16 cellular contexts compared by ENCODE assay signal in genomic region chr1:107171378-107171777, GRCh38. TPM values are rescaled to one million over a fixed set of nuclear protein-coding genes. Genes with fewer than 3 reads are reported as not detected.
DNase-seq lines count a peak whose midpoint lies in the region; ATAC-seq and TF ChIP-seq lines count a peak whose summit lies in the region.
"Had no signal": no experiment of that assay in that cellular context is flagged by ENCODE, and none has a peak within 500 bp of the region (broad histone marks: within the 10 kb centered on the region; RNA-seq: fewer than 3 reads in every experiment).

No MANE protein-coding gene starts in this region.

- H3K9me2 ChIP-seq in GM23338 (ENCODE audit: insufficient read depth), result no peaks in the 10 kb centered on the region

- no peaks in the 10 kb centered on the region for H3K27me3 Mint-ChIP-seq in GM23338 (ENCODE audit: insufficient read depth, low read depth, poor library complexity)
- peaks cover 2% of the 10 kb centered on the region for H3K27me3 Mint-ChIP-seq in chondrocyte (ENCODE audit: low read depth)

- ATAC-seq in GM23338 (peak; percentile 41; the same call in 2 of the 3 replicates), GM21526 (IDR thresholded peaks at IDR 0.05; ENCODE audit: low FRiP score, unreplicated experiment) (no peak)

- TF ChIP-seq CTCF in GM23338 (conservative IDR thresholded peaks at IDR 0.05; ENCODE audit: low read depth in 2 of 2), result no peak
- no peak for TF ChIP-seq CTCF in astrocyte of the cerebellum (IDR thresholded peaks at IDR 0.05; ENCODE audit: low read depth, low read length, missing control alignments)
- no peak for TF ChIP-seq CTCF in smooth muscle cell (IDR thresholded peaks at IDR 0.05; ENCODE audit: borderline replicate concordance, insufficient read depth, poor library complexity, severe bottlenecking)
- no peak for TF ChIP-seq CTCF in thyroid gland (IDR thresholded peaks at IDR 0.05)
- TF ChIP-seq CTCF in chondrocyte (IDR thresholded peaks at IDR 0.05), result no peak

- H3K4me3 ChIP-seq in GM23338, result no peak overlapping the region
- H3K4me3 ChIP-seq in astrocyte of the cerebellum (ENCODE audit: low read depth, low read length), result no peak overlapping the region
- H3K4me3 ChIP-seq in smooth muscle cell, result no peak overlapping the region
- H3K4me3 ChIP-seq in thyroid gland (replicated peaks in 1 of 3), result no peak overlapping the region
- H3K4me3 ChIP-seq: SJSA1 had no signal

- no peaks in the 10 kb centered on the region for H3K36me3 Mint-ChIP-seq in GM23338 (ENCODE audit: low read depth)
- no peaks in the 10 kb centered on the region for H3K36me3 Mint-ChIP-seq in chondrocyte (ENCODE audit: low read depth)

- H3F3A ChIP-seq in GM23338 (replicated peaks; ENCODE audit: low read depth) (no peaks in the 10 kb centered on the region), smooth muscle cell (ENCODE audit: low read depth) (no peaks in the 10 kb centered on the region)

- in situ Hi-C loops in astrocyte of the cerebellum (cut with HindIII; ENCODE audit: low sequenced_read_pairs), result no loop called here

- no peak overlapping the region for H3K9ac ChIP-seq in smooth muscle cell (ENCODE audit: low read depth)

- no peak overlapping the region for H3K4me2 ChIP-seq in GM23338
- peak overlapping the region; percentile 59 for H3K4me2 ChIP-seq in smooth muscle cell

- H3K27me3 ChIP-seq in GM23338 (ENCODE audit: insufficient read depth), result no peaks in the 10 kb centered on the region
- H3K27me3 ChIP-seq in smooth muscle cell (ENCODE audit: low read depth), result no peaks in the 10 kb centered on the region
- no peaks in the 10 kb centered on the region for H3K27me3 ChIP-seq in thyroid gland
- H3K27me3 ChIP-seq: SJSA1 had no signal

- H3K4me3 Mint-ChIP-seq in GM23338 (no peak overlapping the region), chondrocyte (ENCODE audit: unreplicated experiment) (no peak overlapping the region)
- H3K4me3 Mint-ChIP-seq: H9 had no signal

- H3K79me2 ChIP-seq in GM23338 (replicated peaks; ENCODE audit: insufficient read depth) (no peaks in the 10 kb centered on the region), smooth muscle cell (ENCODE audit: low read depth) (no peaks in the 10 kb centered on the region)

- H3K9me3 ChIP-seq in smooth muscle cell (replicated peaks; ENCODE audit: low read depth) (no peaks in the 10 kb centered on the region), thyroid gland (no peaks in the 10 kb centered on the region)
- H3K9me3 ChIP-seq: SJSA1 had no signal

- TF ChIP-seq POLR2A in thyroid gland (IDR thresholded peaks at IDR 0.05), result no peak

- 53% methylated on average over 5 of the region's 5 CpGs for WGBS in smooth muscle cell (ENCODE audit: low lambda C conversion rate)
- 76 to 81% methylated on average over 5 of the region's 5 CpGs for WGBS in thyroid gland, 2 donors

- no peaks in the 10 kb centered on the region for H4K20me1 ChIP-seq in GM23338 (replicated peaks; ENCODE audit: insufficient read depth)
- H4K20me1 ChIP-seq in smooth muscle cell (ENCODE audit: low read depth), result no peaks in the 10 kb centered on the region

- H2AFZ ChIP-seq in GM23338 (peak overlapping the region; percentile 16; the same call in 1 of the 2 replicates), smooth muscle cell (ENCODE audit: low read depth) (peak overlapping the region; percentile 45)

- H3K27ac Mint-ChIP-seq in GM23338 (no peak overlapping the region; the same call in 1 of the 2 replicates), chondrocyte (ENCODE audit: unreplicated experiment) (no peak overlapping the region)

- H3K4me1 Mint-ChIP-seq in GM23338 (peaks cover 26% of the 10 kb centered on the region), chondrocyte (ENCODE audit: low read depth) (no peaks in the 10 kb centered on the region)

- H3K27ac ChIP-seq in GM23338 (ENCODE audit: low read depth) (no peak overlapping the region), smooth muscle cell (ENCODE audit: low read depth) (peak overlapping the region; percentile 40), thyroid gland (no peak overlapping the region)
- H3K27ac ChIP-seq: SJSA1 had no signal

- H3K9me3 Mint-ChIP-seq in GM23338 (no peaks in the 10 kb centered on the region), chondrocyte (ENCODE audit: low read depth) (no peaks in the 10 kb centered on the region)

- no peaks in the 10 kb centered on the region for H3K36me3 ChIP-seq in GM23338 (ENCODE audit: insufficient read depth)
- H3K36me3 ChIP-seq in smooth muscle cell (ENCODE audit: low read depth), result no peaks in the 10 kb centered on the region
- H3K36me3 ChIP-seq in thyroid gland, result no peaks in the 10 kb centered on the region
- H3K36me3 ChIP-seq: SJSA1 had no signal

- intact Hi-C loops in thyroid gland (cut with DNase I), result no loop called here

- peaks cover 24% of the 10 kb centered on the region for H3K4me1 ChIP-seq in GM23338 (ENCODE audit: insufficient read depth)
- H3K4me1 ChIP-seq in smooth muscle cell (ENCODE audit: low read depth), result no peaks in the 10 kb centered on the region
- no peaks in the 10 kb centered on the region for H3K4me1 ChIP-seq in thyroid gland
- H3K4me1 ChIP-seq: SJSA1 had no signal

- DNase-seq in GM23338 (ENCODE audit: low spot score), result no peak
- peak; percentile 18 for DNase-seq in astrocyte of the cerebellum (ENCODE audit: low read depth)
- DNase-seq in islet precursor cell, result peak; percentile 59
- DNase-seq in smooth muscle cell (lab: John Stamatoyannopoulos, UW; ENCODE audit: unreplicated experiment), result no peak
- DNase-seq in thyroid gland, result no peak
- no peak for DNase-seq in chondrocyte (ENCODE audit: low spot score)
- DNase-seq: H9; MM.1S; NCI-H1105 treated with DMSO at 0.1 percent for 48 hours; NCI-H187 treated with DMSO at 0.1 percent for 48 hours; NCI-H524 treated with DMSO at 0.1 percent for 48 hours; NK-92 treated with Interleukin-12 subunit alpha and Interleukin-12 subunit beta, amount 100 ng/mL, for 24 hours; OCI-M1; RPMI8226 had no signal

TF ChIP-seq in GM23338, 12 proteins besides CTCF, POLR2A, EP300 and RAD21 (continues in another document):
- TF ChIP-seq ETS1 (IDR thresholded peaks at IDR 0.05) (no peak), POLR2AphosphoS5 (IDR thresholded peaks at IDR 0.05; ENCODE audit: low read depth) (no peak), EZH2 (IDR thresholded peaks at IDR 0.05; ENCODE audit: low read depth, unreplicated experiment) (no peak), CREB1 (CRISPR knock-in tag; IDR thresholded peaks at IDR 0.05; ENCODE audit: low read depth) (no peak), JUNB (IDR thresholded peaks at IDR 0.05; ENCODE audit: unreplicated experiment) (no peak), STAT1 (IDR thresholded peaks at IDR 0.05; ENCODE audit: unreplicated experiment) (no peak), EZH2phosphoT487 (IDR thresholded peaks at IDR 0.05; ENCODE audit: unreplicated experiment) (no peak), REST (IDR thresholded peaks at IDR 0.05; ENCODE audit: unreplicated experiment) (no peak), ZNF331 (CRISPR knock-in tag; IDR thresholded peaks at IDR 0.05; ENCODE audit: low read depth) (no peak), NANOG (IDR thresholded peaks at IDR 0.05; ENCODE audit: borderline replicate concordance) (no peak)

RNA-seq across cellular contexts. Expression of gene NTNG1, which starts 30.5 kb away (rescaled TPM):
- 9.1 and 10.3 TPM in 2 replicates for total RNA-seq in GM23338 (2014; rRNA removed; shearing (Covaris generic))
- polyA plus RNA-seq in GM23338 (2016; fragmentation: Nextera tagmentation; extraction: Ambion mirVana) (7.2 and 7.8 TPM in 2 replicates), smooth muscle cell (0.39 and 0.58 TPM in 2 replicates)
- total RNA-seq in smooth muscle cell (0.76 and 1.1 TPM in 2 replicates), thyroid gland (under 1 TPM in 3 of 4 donors, not detected in 1; 0.33 to 0.56 (median 0.54) TPM), chondrocyte (not detected in 3 replicates)
- total RNA-seq: SJSA1 had no signal

Comparison
In these comparisons a context has a peak if more than half of its experiments do, and no peak if none do; other contexts are left out.
1. DNase-seq: peak in astrocyte of the cerebellum (single experiment) and islet precursor cell (single experiment); none in GM23338 (single experiment), smooth muscle cell (single experiment), thyroid gland (0 of 2) and chondrocyte (single experiment).